Comparison of ENCODE assay signal across 8 cellular contexts in the genomic region with DNA sequence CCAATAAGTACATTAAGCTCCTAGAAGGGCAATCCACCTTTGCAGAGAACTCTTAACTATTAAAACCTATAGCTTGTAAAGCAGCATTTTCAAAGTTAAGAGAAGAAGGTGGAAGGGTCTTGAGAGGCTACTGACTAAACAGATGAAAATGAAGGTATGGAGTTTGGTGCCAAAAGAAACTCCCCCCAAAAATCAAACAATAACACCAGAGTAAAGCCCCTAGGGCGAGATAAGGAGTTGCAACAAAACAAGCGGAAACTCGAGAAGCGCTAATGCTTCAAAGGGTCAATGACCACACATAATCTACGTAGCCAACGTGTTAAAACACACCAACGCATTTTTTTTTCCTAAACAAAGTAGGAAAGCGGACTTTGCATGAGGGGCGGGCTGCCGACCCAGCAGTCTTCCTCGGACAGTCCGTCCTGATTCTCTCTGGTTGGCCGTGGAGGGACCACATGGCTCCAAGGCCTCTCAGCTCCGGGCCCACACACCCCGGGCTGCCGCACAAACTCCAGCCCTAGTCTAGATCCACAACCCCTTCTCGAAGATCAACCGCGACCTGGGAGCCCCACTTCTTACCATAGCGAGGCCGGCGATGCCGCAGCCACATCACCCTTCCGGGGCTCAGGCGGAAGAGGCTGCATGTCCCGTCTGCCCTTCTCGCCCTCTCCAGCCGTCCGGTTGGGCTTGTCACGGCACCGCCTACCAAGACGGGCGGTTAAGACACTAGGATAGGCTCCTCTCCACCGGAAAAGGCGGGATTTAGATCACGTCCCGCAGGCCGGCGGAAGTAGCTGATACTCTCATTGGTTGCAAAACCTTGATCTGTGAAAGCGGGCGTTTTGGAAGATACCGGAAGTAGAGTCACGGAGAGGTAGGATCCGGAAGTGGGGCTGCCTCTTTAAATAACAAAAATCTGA. TPM values are rescaled to one million over a fixed set of nuclear protein-coding genes. Genes with fewer than 3 reads are reported as not detected.
A peak's percentile ranks its signal among the peaks of the same experiment; 100 is the strongest.
DNase-seq lines count a peak whose midpoint lies in the region; ATAC-seq lines count a peak whose summit lies in the region.

A gene with protein sequence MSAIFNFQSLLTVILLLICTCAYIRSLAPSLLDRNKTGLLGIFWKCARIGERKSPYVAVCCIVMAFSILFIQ (minus strand): TSS at position 653 of the 920 bp plus-strand sequence. CDS start 71 bp downstream, at position 582.
A gene (plus strand): TSS at position 806 of the 920 bp plus-strand sequence. CDS start 27,373 bp downstream, outside the sequence.

- peak within 1 kb of the TSS; percentile 78 for H3K27ac ChIP-seq in effector memory CD4-positive, alpha-beta T cell (ENCODE audit: insufficient read depth, low read length, poor library complexity, severe bottlenecking)

- DNase-seq in COLO668 (lab: John Stamatoyannopoulos, UW; ENCODE audit: unreplicated experiment) (peak; percentile 92), HT1080 (ENCODE audit: low read depth) (peak; percentile 97), NOMO-1 treated with DMSO at 0.1 percent for 48 hours (lab: John Stamatoyannopoulos, UW; ENCODE audit: unreplicated experiment) (peak; percentile 99), medulla oblongata (ENCODE audit: extremely low spot score) (peak; percentile 100)
- DNase-seq in activated CD8-positive, alpha-beta memory T cell treated with anti-CD3 and anti-CD28 coated beads for 4 hours (ENCODE audit: low read depth in 2 of 2) = peak; percentile 84 to 92
- peak; percentile 91 to 94 (median 92) for DNase-seq in effector memory CD4-positive, alpha-beta T cell
- DNase-seq in stimulated activated CD8-positive, alpha-beta memory T cell treated with anti-CD3 and anti-CD28 coated beads, Interleukin-12 subunit alpha, Interleukin-12 subunit beta, amount 100 ng/mL, for 1 hour (ENCODE audit: low read depth) = peak; percentile 89

- H3K36me3 ChIP-seq in effector memory CD4-positive, alpha-beta T cell (ENCODE audit: control insufficient read depth, insufficient read depth, low read length) = no peaks in the 10 kb centered on the region

- H3K9me3 ChIP-seq in effector memory CD4-positive, alpha-beta T cell (ENCODE audit: control insufficient read depth, low read length) = no peaks in the 10 kb centered on the region

- peaks cover 17% of the 10 kb centered on the region for H3K4me1 ChIP-seq in effector memory CD4-positive, alpha-beta T cell (ENCODE audit: control insufficient read depth, insufficient read depth, low read length, poor library complexity, severe bottlenecking)

- ATAC-seq in GM21360 (IDR thresholded peaks at IDR 0.05; ENCODE audit: unreplicated experiment) = peak; percentile 99

- H3K4me3 ChIP-seq in effector memory CD4-positive, alpha-beta T cell (ENCODE audit: insufficient read depth, low read depth, low read length, poor library complexity, severe bottlenecking) = peak within 1 kb of the TSS; percentile 89

- no peaks in the 10 kb centered on the region for H3K27me3 ChIP-seq in effector memory CD4-positive, alpha-beta T cell (replicated peaks; ENCODE audit: control insufficient read depth, insufficient read depth, low read length, poor library complexity, severe bottlenecking)

RNA-seq across cellular contexts. Expression of the first gene that starts in this region (rescaled TPM):
- 46.2 and 63.9 TPM in 2 replicates for total RNA-seq in HT1080 (2014; rRNA removed; shearing (Covaris generic))
- polyA plus RNA-seq in HT1080 (2015; cell fraction: cytosol; rRNA removed) = 96.0 and 109 TPM in 2 replicates
- polyA plus RNA-seq in HT1080 (2015; cell fraction: nucleus; rRNA removed) = 35.0 and 35.8 TPM in 2 replicates

RNA-seq across cellular contexts. Expression of the second gene that starts in this region (rescaled TPM):
- 15.7 and 17.7 TPM in 2 replicates for total RNA-seq in HT1080 (2014; rRNA removed; shearing (Covaris generic))
- 20.0 and 21.2 TPM in 2 replicates for polyA plus RNA-seq in HT1080 (2015; cell fraction: cytosol; rRNA removed)
- polyA plus RNA-seq in HT1080 (2015; cell fraction: nucleus; rRNA removed) = 23.9 and 26.2 TPM in 2 replicates

Comparison
In these comparisons a context has a peak if more than half of its experiments do, and no peak if none do; other contexts are left out.
1. Peak in every context shown above with its lines: DNase-seq, ATAC-seq, H3K4me3 ChIP-seq and H3K27ac ChIP-seq.